8 cellular contexts compared by ENCODE assay signal in genomic region chr10:89278034-89278535, GRCh38. TPM values are rescaled to one million over a fixed set of nuclear protein-coding genes. Genes with fewer than 3 reads are reported as not detected.
DNase-seq lines count a peak whose midpoint lies in the region; ATAC-seq, FAIRE-seq and TF ChIP-seq lines count a peak whose summit lies in the region.

No MANE protein-coding gene starts in this region.

- FAIRE-seq in A549 (lab: Jason Lieb, UNC) = peak; percentile 98

- TF ChIP-seq CTCF in A549 (IDR thresholded peaks at IDR 0.05) (no peak), GM10266 (IDR thresholded peaks at IDR 0.05; ENCODE audit: control insufficient read depth, insufficient read depth, low read depth, missing control alignments) (no peak)

- TF ChIP-seq POLR2A in A549 (IDR thresholded peaks at IDR 0.05; ENCODE audit: low read length) = no peak

- peak; percentile 35 to 65; a peak in 2 of 5 replicates for TF ChIP-seq EP300 in A549 (IDR thresholded peaks at IDR 0.05)

- POLR2A ChIA-PET in A549 (lab: Yijun Ruan, JAX) = interaction anchor here (0.7 to 1.9 kb wide), 2 partner anchors 24 to 49 kb away, joined by 3 to 12 read pairs; partner anchors contain the start of genes IFIT2 and IFIT3

- H3K4me3 ChIP-seq in A549 = no peak overlapping the region

- DNase-seq in A549 (ENCODE audit: low read depth in 1 of 2, low spot score in 1 of 2) (peak; percentile 79 to 86), NCI-H226 (peak; percentile 95), epithelial cell of prostate (ENCODE audit: low read depth, low spot score) (peak; percentile 93), myocyte (ENCODE audit: low read depth) (peak; percentile 94), GM10266 (ENCODE audit: extremely low spot score) (no peak), D341Med (ENCODE audit: low spot score) (no peak)

- peak; percentile 91 to 95 for ATAC-seq in A549
- ATAC-seq in HG02763 (IDR thresholded peaks at IDR 0.05; ENCODE audit: unreplicated experiment) = no peak
- ATAC-seq in HG02981 (IDR thresholded peaks at IDR 0.05; ENCODE audit: unreplicated experiment) = no peak

- TF ChIP-seq RAD21 in A549 (conservative IDR thresholded peaks at IDR 0.05 in 1 of 2, IDR thresholded peaks at IDR 0.05 in 1 of 2) = peak; percentile 6 to 27; a peak in 2 of 5 replicates

- H3K27ac ChIP-seq in A549 (peak overlapping the region; percentile 86 to 87), epithelial cell of prostate (peak overlapping the region; percentile 93)

- H3K4me2 ChIP-seq in A549 = peak overlapping the region; percentile 79

- CTCF ChIA-PET in A549 (lab: Yijun Ruan, JAX) = interaction anchor here (2.9 kb wide), 1 partner anchor 91 kb away, joined by 19 read pairs; no protein-coding TSS in a partner anchor

- WGBS in A549 (ENCODE audit: missing lambda C conversion rate) = 0% methylated on average over 1 of the region's 1 CpG

- H3K9me3 ChIP-seq in A549 = no peaks in the 10 kb centered on the region

- peaks cover 57% of the 10 kb centered on the region for H3K4me1 ChIP-seq in A549

TF ChIP-seq in A549, 52 proteins besides CTCF, POLR2A, EP300 and RAD21 (continues in another document):
- TF ChIP-seq, protein P1, sequence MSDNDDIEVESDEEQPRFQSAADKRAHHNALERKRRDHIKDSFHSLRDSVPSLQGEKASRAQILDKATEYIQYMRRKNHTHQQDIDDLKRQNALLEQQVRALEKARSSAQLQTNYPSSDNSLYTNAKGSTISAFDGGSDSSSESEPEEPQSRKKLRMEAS (IDR thresholded peaks at IDR 0.05) = peak; percentile 61
- no peak for TF ChIP-seq SREBF2 (IDR thresholded peaks at IDR 0.05)
- TF ChIP-seq ZFP36 (IDR thresholded peaks at IDR 0.05; ENCODE audit: borderline replicate concordance, partially characterized antibody) = no peak
- no peak for TF ChIP-seq HEYL (CRISPR knock-in tag; IDR thresholded peaks at IDR 0.05)
- TF ChIP-seq ZNF302 (CRISPR knock-in tag; IDR thresholded peaks at IDR 0.05) = no peak
- no peak for TF ChIP-seq EHMT2 (IDR thresholded peaks at IDR 0.05; ENCODE audit: low read depth)
- peak in 1 of 2 experiments; percentile 38; a peak in 1 of 4 replicates for TF ChIP-seq CEBPB (IDR thresholded peaks at IDR 0.05)
- TF ChIP-seq, protein P2, sequence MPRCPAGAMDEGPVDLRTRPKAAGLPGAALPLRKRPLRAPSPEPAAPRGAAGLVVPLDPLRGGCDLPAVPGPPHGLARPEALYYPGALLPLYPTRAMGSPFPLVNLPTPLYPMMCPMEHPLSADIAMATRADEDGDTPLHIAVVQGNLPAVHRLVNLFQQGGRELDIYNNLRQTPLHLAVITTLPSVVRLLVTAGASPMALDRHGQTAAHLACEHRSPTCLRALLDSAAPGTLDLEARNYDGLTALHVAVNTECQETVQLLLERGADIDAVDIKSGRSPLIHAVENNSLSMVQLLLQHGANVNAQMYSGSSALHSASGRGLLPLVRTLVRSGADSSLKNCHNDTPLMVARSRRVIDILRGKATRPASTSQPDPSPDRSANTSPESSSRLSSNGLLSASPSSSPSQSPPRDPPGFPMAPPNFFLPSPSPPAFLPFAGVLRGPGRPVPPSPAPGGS (IDR thresholded peaks at IDR 0.05) = no peak
- no peak for TF ChIP-seq RNF2 (IDR thresholded peaks at IDR 0.05; ENCODE audit: borderline replicate concordance, low read depth)
- no peak for TF ChIP-seq ZC3H11A (IDR thresholded peaks at IDR 0.05)
- no peak for TF ChIP-seq E2F6 (IDR thresholded peaks at IDR 0.05; ENCODE audit: borderline replicate concordance, low read depth)
- TF ChIP-seq NFE2L2 (conservative IDR thresholded peaks at IDR 0.05; ENCODE audit: low read length) = no peak
- TF ChIP-seq RARB (CRISPR knock-in tag; IDR thresholded peaks at IDR 0.05) = no peak
- TF ChIP-seq TP53 (CRISPR knock-in tag; IDR thresholded peaks at IDR 0.05) = no peak
- no peak for TF ChIP-seq MAZ (IDR thresholded peaks at IDR 0.05; ENCODE audit: borderline replicate concordance, low read depth, low read length)
- no peak for TF ChIP-seq RCOR1 (IDR thresholded peaks at IDR 0.05; ENCODE audit: low read depth, low read length)
- no peak for TF ChIP-seq ATOH8 (CRISPR knock-in tag; IDR thresholded peaks at IDR 0.05; ENCODE audit: low read depth)
- peak; percentile 84 for TF ChIP-seq FOSL2 (IDR thresholded peaks at IDR 0.05)
- peak; percentile 88 for TF ChIP-seq FOSL2 (CRISPR knock-in tag; IDR thresholded peaks at IDR 0.05)
- no peak for TF ChIP-seq MAFK (IDR thresholded peaks at IDR 0.05; ENCODE audit: partially characterized antibody)
- TF ChIP-seq CBX2 (IDR thresholded peaks at IDR 0.05; ENCODE audit: borderline replicate concordance, low read depth) = no peak
- no peak for TF ChIP-seq POLR2AphosphoS2 (conservative IDR thresholded peaks at IDR 0.05; ENCODE audit: low read length)
- TF ChIP-seq KDM1A (IDR thresholded peaks at IDR 0.05; ENCODE audit: low read depth) = no peak
- TF ChIP-seq HES2 (IDR thresholded peaks at IDR 0.05) = no peak
- no peak for TF ChIP-seq FOXS1 (CRISPR knock-in tag; IDR thresholded peaks at IDR 0.05)
- no peak for TF ChIP-seq PHF8 (IDR thresholded peaks at IDR 0.05; ENCODE audit: borderline replicate concordance, low read depth)
- TF ChIP-seq ZSCAN20 (CRISPR knock-in tag; IDR thresholded peaks at IDR 0.05) = no peak
- no peak for TF ChIP-seq EHF (CRISPR knock-in tag; IDR thresholded peaks at IDR 0.05)
- TF ChIP-seq NR3C1 (IDR thresholded peaks at IDR 0.05) = no peak
- TF ChIP-seq, protein P3, sequence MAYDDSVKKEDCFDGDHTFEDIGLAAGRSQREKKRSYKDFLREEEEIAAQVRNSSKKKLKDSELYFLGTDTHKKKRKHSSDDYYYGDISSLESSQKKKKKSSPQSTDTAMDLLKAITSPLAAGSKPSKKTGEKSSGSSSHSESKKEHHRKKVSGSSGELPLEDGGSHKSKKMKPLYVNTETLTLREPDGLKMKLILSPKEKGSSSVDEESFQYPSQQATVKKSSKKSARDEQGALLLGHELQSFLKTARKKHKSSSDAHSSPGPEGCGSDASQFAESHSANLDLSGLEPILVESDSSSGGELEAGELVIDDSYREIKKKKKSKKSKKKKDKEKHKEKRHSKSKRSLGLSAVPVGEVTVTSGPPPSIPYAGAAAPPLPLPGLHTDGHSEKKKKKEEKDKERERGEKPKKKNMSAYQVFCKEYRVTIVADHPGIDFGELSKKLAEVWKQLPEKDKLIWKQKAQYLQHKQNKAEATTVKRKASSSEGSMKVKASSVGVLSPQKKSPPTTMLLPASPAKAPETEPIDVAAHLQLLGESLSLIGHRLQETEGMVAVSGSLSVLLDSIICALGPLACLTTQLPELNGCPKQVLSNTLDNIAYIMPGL (CRISPR knock-in tag; IDR thresholded peaks at IDR 0.05; ENCODE audit: borderline replicate concordance) = no peak
- no peak for TF ChIP-seq BHLHE40 (IDR thresholded peaks at IDR 0.05; ENCODE audit: low read depth, low read length)
- no peak for TF ChIP-seq MYC (IDR thresholded peaks at IDR 0.05; ENCODE audit: borderline replicate concordance, low read length)
- TF ChIP-seq FOSB (CRISPR knock-in tag; IDR thresholded peaks at IDR 0.05) = no peak
- TF ChIP-seq ESRRA (IDR thresholded peaks at IDR 0.05; ENCODE audit: borderline replicate concordance, low read length) = no peak
- TF ChIP-seq HOXA7 (CRISPR knock-in tag; IDR thresholded peaks at IDR 0.05) = no peak

RNA-seq across cellular contexts. Expression of gene IFIT2, which starts 23.8 kb away (rescaled TPM):
- polyA plus RNA-seq in A549 (2011; rRNA removed) (0.81 and 1.1 TPM in 2 replicates), A549 (2017; fragmentation: RNase III; extraction: RNeasy Plus Mini Kit Qiagen cat#74134 plus additional on column Dnase treatment) (0.75 to 0.94 TPM (median 0.77 TPM) in 3 replicates)
- 0.12 and 0.13 TPM in 2 replicates for polyA plus RNA-seq in A549 (2012; cell fraction: cytosol; rRNA removed)
- 0.04 and 0.06 TPM in 2 replicates for polyA plus RNA-seq in A549 (2012; cell fraction: nucleus; rRNA removed)
- 0.29 and 0.50 TPM in 2 replicates for polyA minus RNA-seq in A549 (2011; rRNA and poly(A)+ RNA removed)
- 4.5 and 7.1 TPM in 2 replicates for total RNA-seq in myocyte
- 3.0 TPM for polyA plus RNA-seq in myocyte (2012)

RNA-seq across cellular contexts. Expression of gene LIPA, which starts 26.5 kb away (rescaled TPM):
- polyA plus RNA-seq in A549 (2011; rRNA removed) (80.2 and 96.2 TPM in 2 replicates), A549 (2017; fragmentation: RNase III; extraction: RNeasy Plus Mini Kit Qiagen cat#74134 plus additional on column Dnase treatment) (42.7 to 55.0 TPM (median 51.2 TPM) in 3 replicates)
- 15.6 and 17.3 TPM in 2 replicates for polyA plus RNA-seq in A549 (2012; cell fraction: cytosol; rRNA removed)
- 14.3 and 21.2 TPM in 2 replicates for polyA plus RNA-seq in A549 (2012; cell fraction: nucleus; rRNA removed)
- polyA minus RNA-seq in A549 (2011; rRNA and poly(A)+ RNA removed) = 35.8 and 38.4 TPM in 2 replicates
- total RNA-seq in myocyte = 36.3 and 45.4 TPM in 2 replicates
- polyA plus RNA-seq in myocyte (2012) = 28.4 TPM

RNA-seq across cellular contexts. Expression of gene IFIT3, which starts 49.7 kb away (rescaled TPM):
- polyA plus RNA-seq in A549 (2011; rRNA removed) = 1.5 and 1.6 TPM in 2 replicates
- polyA plus RNA-seq in A549 (2012; cell fraction: cytosol; rRNA removed) = 0.33 and 0.36 TPM in 2 replicates
- polyA plus RNA-seq in A549 (2012; cell fraction: nucleus; rRNA removed) = 0.16 and 0.18 TPM in 2 replicates
- 2.1 to 2.4 TPM (median 2.2 TPM) in 3 replicates for polyA plus RNA-seq in A549 (2017; fragmentation: RNase III; extraction: RNeasy Plus Mini Kit Qiagen cat#74134 plus additional on column Dnase treatment)
- polyA minus RNA-seq in A549 (2011; rRNA and poly(A)+ RNA removed) = 0.10 and 0.41 TPM in 2 replicates
- 12.3 and 21.8 TPM in 2 replicates for total RNA-seq in myocyte
- polyA plus RNA-seq in myocyte (2012) = 5.3 TPM

Comparison
In these comparisons a context has a peak if more than half of its experiments do, and no peak if none do; other contexts are left out.
1. ATAC-seq: peak in A549 (2 of 2); none in HG02763 (single experiment) and HG02981 (single experiment).
2. DNase-seq: peak in A549 (2 of 2), NCI-H226 (single experiment), epithelial cell of prostate (single experiment) and myocyte (single experiment); none in GM10266 (single experiment) and D341Med (single experiment).